26 cellular contexts compared by ENCODE assay signal in genomic region chr10:35668865-35669650, GRCh38.
"Had no signal": no experiment of that assay in that cellular context is flagged by ENCODE, and none has a peak within 500 bp of the region (broad histone marks: within the 10 kb centered on the region; RNA-seq: fewer than 3 reads in every experiment).

No MANE protein-coding gene starts in this region.

- H3K4me3 Mint-ChIP-seq: activated CD8-positive, alpha-beta T cell treated with anti-CD3 and anti-CD28 coated beads, Interleukin-2, amount 10 ng/mL, durations not matched to agents 7 days and 5 days; activated naive CD4-positive, alpha-beta T cell treated with anti-CD3 and anti-CD28 coated beads, Interleukin-2, amount 50 U/mL, for 24 hours; activated T-helper 1 cell treated with anti-CD3 and anti-CD28 coated beads, Interleukin-12 subunit alpha, Interleukin-12 subunit beta, Interleukin-2, Interleukin-4 antibody, amounts not matched to agents 30 ng/mL and 10 ng/mL and 1 ng/mL, durations not matched to agents 14 hours and 24 hours and 36 hours; effector memory CD8-positive, alpha-beta T cell; naive thymus-derived CD8-positive, alpha-beta T cell; stimulated activated naive CD8-positive, alpha-beta T cell treated with anti-CD3 and anti-CD28 coated beads, Interleukin-15, Interleukin-2, amounts not matched to agents 100 ng/mL and 50 ng/mL, for 24 hours; T-cell; T-helper 2 cell treated with Interferon-gamma antibody and Interleukin-4, amounts not matched to agents 5 μg/mL and 100 μg/mL, for 36 hours had no signal

- H3K4me1 ChIP-seq: heart left ventricle, left lung, spleen, thyroid gland had no signal

- H3K27ac ChIP-seq: dorsolateral prefrontal cortex, heart left ventricle, left lung, spleen, thyroid gland, WERI-Rb-1 had no signal

- H3K27ac Mint-ChIP-seq: activated CD8-positive, alpha-beta T cell treated with anti-CD3 and anti-CD28 coated beads, Interleukin-2, amount 10 ng/mL, durations not matched to agents 7 days and 5 days; activated naive CD4-positive, alpha-beta T cell treated with anti-CD3 and anti-CD28 coated beads, Interleukin-2, amount 50 U/mL, for 24 hours; activated T-helper 1 cell treated with anti-CD3 and anti-CD28 coated beads, Interleukin-12 subunit alpha, Interleukin-12 subunit beta, Interleukin-2, Interleukin-4 antibody, amounts not matched to agents 30 ng/mL and 10 ng/mL and 1 ng/mL, durations not matched to agents 14 hours and 24 hours and 36 hours; brain; effector memory CD8-positive, alpha-beta T cell; naive thymus-derived CD8-positive, alpha-beta T cell; progenitor cell of endocrine pancreas; stimulated activated naive CD8-positive, alpha-beta T cell treated with anti-CD3 and anti-CD28 coated beads, Interleukin-15, Interleukin-2, amounts not matched to agents 100 ng/mL and 50 ng/mL, for 24 hours; T-cell; T-helper 2 cell treated with Interferon-gamma antibody and Interleukin-4, amounts not matched to agents 5 μg/mL and 100 μg/mL, for 36 hours had no signal

- H3K36me3 ChIP-seq: heart left ventricle, left lung, spleen, thyroid gland, WERI-Rb-1 had no signal

- H3K36me3 Mint-ChIP-seq: activated naive CD4-positive, alpha-beta T cell treated with anti-CD3 and anti-CD28 coated beads, Interleukin-2, amount 50 U/mL, for 24 hours; brain; T-cell had no signal

- H3K4me1 Mint-ChIP-seq: activated naive CD4-positive, alpha-beta T cell treated with anti-CD3 and anti-CD28 coated beads, Interleukin-2, amount 50 U/mL, for 24 hours; naive thymus-derived CD8-positive, alpha-beta T cell; T-cell had no signal

- H3K9me3 ChIP-seq: left lung, thyroid gland had no signal

- DNase-seq: activated CD4-positive, alpha-beta T cell treated with anti-CD3 and anti-CD28 coated beads for 1 hour; activated CD4-positive, alpha-beta T cell treated with anti-CD3 and anti-CD28 coated beads, Interleukin-2, amount 50 U/mL, for 1 hour; activated CD8-positive, alpha-beta T cell treated with anti-CD3 and anti-CD28 coated beads, Interleukin-2, amount 10 ng/mL, durations not matched to agents 7 days and 5 days; activated gamma-delta T cell; aorta; central memory CD4-positive, alpha-beta T cell; dorsolateral prefrontal cortex; effector memory CD8-positive, alpha-beta T cell; heart left ventricle; kidney glomerular epithelial cell; left lung; naive thymus-derived CD8-positive, alpha-beta T cell; retina; spleen; stimulated activated CD4-positive, alpha-beta T cell treated with anti-CD3 and anti-CD28 coated beads, Interleukin-4, amount 100 ng/mL, for 4 hours; substantia nigra; T-cell; thyroid gland; WERI-Rb-1 had no signal

- ATAC-seq: activated CD8-positive, alpha-beta T cell treated with anti-CD3 and anti-CD28 coated beads, Interleukin-2, amount 10 ng/mL, durations not matched to agents 7 days and 5 days; effector memory CD8-positive, alpha-beta T cell; heart left ventricle; left lung; naive thymus-derived CD8-positive, alpha-beta T cell; T-cell had no signal

- H3K27me3 Mint-ChIP-seq: progenitor cell of endocrine pancreas had no signal

- H3K4me3 ChIP-seq: dorsolateral prefrontal cortex, heart left ventricle, left lung, lung, spleen, thyroid gland had no signal

- H3K27me3 ChIP-seq: heart left ventricle, left lung, spleen, thyroid gland had no signal
